12 cellular contexts compared by ENCODE assay signal in genomic region chr20:33826270-33826897, GRCh38. TPM values are rescaled to one million over a fixed set of nuclear protein-coding genes. Genes with fewer than 3 reads are reported as not detected.
DNase-seq lines count a peak whose midpoint lies in the region; ATAC-seq and TF ChIP-seq lines count a peak whose summit lies in the region.
"Had no signal": no experiment of that assay in that cellular context is flagged by ENCODE, and none has a peak within 500 bp of the region (broad histone marks: within the 10 kb centered on the region; RNA-seq: fewer than 3 reads in every experiment).

No MANE protein-coding gene starts in this region.

- H3K9me3 ChIP-seq in OCI-LY1 (ENCODE audit: low read length) (no peaks in the 10 kb centered on the region), esophagus muscularis mucosa (no peaks in the 10 kb centered on the region), tibial nerve (no peaks in the 10 kb centered on the region)
- H3K9me3 ChIP-seq: right atrium auricular region had no signal

- H2AFZ ChIP-seq in OCI-LY1 (ENCODE audit: low read length) = no peak overlapping the region

- 70% methylated on average over 5 of the region's 5 CpGs for WGBS in esophagus muscularis mucosa
- whole genome bisulfite sequencing in tibial nerve, 2 donors = 86 to 87% methylated on average over 5 of the region's 5 CpGs

- no peaks in the 10 kb centered on the region for H3K27me3 ChIP-seq in OCI-LY1 (ENCODE audit: insufficient read depth, low read length)
- no peaks in the 10 kb centered on the region for H3K27me3 ChIP-seq in esophagus muscularis mucosa
- H3K27me3 ChIP-seq in rectal smooth muscle tissue (ENCODE audit: control insufficient read depth, insufficient read depth, low read length) = no peaks in the 10 kb centered on the region
- H3K27me3 ChIP-seq in tibial nerve = no peaks in the 10 kb centered on the region
- H3K27me3 ChIP-seq: right atrium auricular region had no signal

- TF ChIP-seq EP300 in esophagus muscularis mucosa (IDR thresholded peaks at IDR 0.05) (no peak), tibial nerve (IDR thresholded peaks at IDR 0.05) (no peak)

- no peaks in the 10 kb centered on the region for H3K9me2 ChIP-seq in OCI-LY1 (ENCODE audit: low read depth, low read length)

- TF ChIP-seq POLR2A in esophagus muscularis mucosa (IDR thresholded peaks at IDR 0.05; ENCODE audit: low read depth) (no peak), tibial nerve (IDR thresholded peaks at IDR 0.05) (no peak)

- intact Hi-C loops in esophagus muscularis mucosa (cut with DNase I) = no loop called here

- H3K4me2 ChIP-seq in OCI-LY1 (ENCODE audit: low read length) = no peak overlapping the region

- no peaks in the 10 kb centered on the region for H4K20me1 ChIP-seq in OCI-LY1 (ENCODE audit: insufficient read depth, low read length)

- peaks cover 54% of the 10 kb centered on the region for H3K79me2 ChIP-seq in OCI-LY1 (ENCODE audit: insufficient read depth, low read length)

- H3K27ac ChIP-seq in OCI-LY1 (ENCODE audit: low read depth, low read length, poor library complexity, severe bottlenecking) (peak overlapping the region; percentile 70), esophagus muscularis mucosa (replicated peaks in 1 of 4) (peak overlapping the region in 3 of 4 donors; percentile 61 to 75 (median 70)), rectal smooth muscle tissue (ENCODE audit: low read depth, low read length) (peak overlapping the region; percentile 23), tibial nerve (no peak overlapping the region)
- H3K27ac ChIP-seq: right atrium auricular region had no signal

- H3K4me3 ChIP-seq in OCI-LY1 (ENCODE audit: low read depth, low read length, poor library complexity, severe bottlenecking) (no peak overlapping the region), esophagus muscularis mucosa (no peak overlapping the region), rectal smooth muscle tissue (ENCODE audit: low read length) (peak overlapping the region; percentile 22), tibial nerve (no peak overlapping the region)
- H3K4me3 ChIP-seq: right atrium auricular region had no signal

- H3K9ac ChIP-seq in OCI-LY1 (ENCODE audit: low read length) (no peak overlapping the region), rectal smooth muscle tissue (ENCODE audit: low read length) (no peak overlapping the region)

- ATAC-seq in GM19023 (IDR thresholded peaks at IDR 0.05; ENCODE audit: unreplicated experiment) = no peak

- H3K4me1 ChIP-seq in OCI-LY1 (ENCODE audit: insufficient read depth, low read length, severe bottlenecking) (peaks cover 31% of the 10 kb centered on the region), esophagus muscularis mucosa (peaks cover 82 to 87% (median 84%) of the 10 kb centered on the region in 4 donors), rectal smooth muscle tissue (ENCODE audit: control insufficient read depth, insufficient read depth, low read length) (peaks cover 44% of the 10 kb centered on the region), tibial nerve (peaks cover 0 to 72% (median 45%) of the 10 kb centered on the region in 4 donors)

- TF ChIP-seq CTCF in OCI-LY1 (IDR thresholded peaks at IDR 0.05; ENCODE audit: low read length) (no peak), esophagus muscularis mucosa (IDR thresholded peaks at IDR 0.05) (no peak), tibial nerve (IDR thresholded peaks at IDR 0.05) (no peak)

- no peaks in the 10 kb centered on the region for H3F3A ChIP-seq in OCI-LY1 (ENCODE audit: insufficient read depth, low read length)

- DNase-seq in ELF-1 (ENCODE audit: low read depth, low spot score) (peak; percentile 49), esophagus muscularis mucosa (ENCODE audit: extremely low spot score) (no peak), NCI-H128 (lab: John Stamatoyannopoulos, UW; ENCODE audit: unreplicated experiment) (no peak), tibial nerve (ENCODE audit: low spot score in 2 of 2) (no peak)
- no peak for DNase-seq in activated CD4-positive, alpha-beta T cell treated with anti-CD3 and anti-CD28 coated beads for 4 hours
- DNase-seq: activated T-cell treated with anti-CD3 and anti-CD28 coated beads for 4 hours, dermis blood vessel endothelial cell, NCI-H526 had no signal

- H3K36me3 ChIP-seq in OCI-LY1 (ENCODE audit: insufficient read depth, low read length) = peaks cover under 1% of the 10 kb centered on the region
- peaks cover 0 to 5% (median 0%) of the 10 kb centered on the region in 4 donors for H3K36me3 ChIP-seq in esophagus muscularis mucosa
- no peaks in the 10 kb centered on the region for H3K36me3 ChIP-seq in rectal smooth muscle tissue (ENCODE audit: control insufficient read depth, insufficient read depth, low read length)
- H3K36me3 ChIP-seq in tibial nerve = peaks cover 0 to 6% (median 0%) of the 10 kb centered on the region in 3 donors
- H3K36me3 ChIP-seq: right atrium auricular region had no signal

RNA-seq across cellular contexts. Expression of gene CHMP4B, which starts 15.2 kb away (rescaled TPM):
- total RNA-seq in esophagus muscularis mucosa = 100 to 1,000 TPM in 2 of 4 donors, 10 to 100 TPM in 2; 90.8 to 116 (median 100) TPM
- 10 to 100 TPM; 72.0 to 93.1 (median 78.9) TPM for total RNA-seq in tibial nerve

Comparison
In these comparisons a context has a peak if more than half of its experiments do, and no peak if none do; other contexts are left out.
1. H3K27ac ChIP-seq: peak in OCI-LY1 (single experiment), esophagus muscularis mucosa (3 of 4) and rectal smooth muscle tissue (single experiment); none in tibial nerve (0 of 4).